22 cellular contexts compared by ENCODE assay signal in genomic region chr17:76197911-76198310, GRCh38. TPM values are rescaled to one million over a fixed set of nuclear protein-coding genes. Genes with fewer than 3 reads are reported as not detected.
DNase-seq lines count a peak whose midpoint lies in the region; ATAC-seq and TF ChIP-seq lines count a peak whose summit lies in the region.
"Had no signal": no experiment of that assay in that cellular context is flagged by ENCODE, and none has a peak within 500 bp of the region (broad histone marks: within the 10 kb centered on the region; RNA-seq: fewer than 3 reads in every experiment).

No MANE protein-coding gene starts in this region.

- peak overlapping the region in 1 of 2 donors; percentile 25 for H3K27ac ChIP-seq in right atrium auricular region
- peak overlapping the region in 2 of 12 donors; percentile 15 to 26 for H3K27ac ChIP-seq in heart left ventricle
- no peak overlapping the region for H3K27ac ChIP-seq in PC-3 (ENCODE audit: low read length)
- H3K27ac ChIP-seq: tibial nerve had no signal

- TF ChIP-seq CTCF in right atrium auricular region (IDR thresholded peaks at IDR 0.05) (no peak), heart left ventricle (IDR thresholded peaks at IDR 0.05) (no peak), PC-3 (conservative IDR thresholded peaks at IDR 0.05; ENCODE audit: low read depth, low read length) (no peak)

- ATAC-seq in Right ventricle myocardium inferior (peak; percentile 67), heart left ventricle (peak; percentile 52 to 74 (median 68)), HG03175 (IDR thresholded peaks at IDR 0.05; ENCODE audit: unreplicated experiment) (no peak), PC-3 (no peak)
- ATAC-seq: GM23338, sciatic nerve had no signal

- no TSS peak for BruUV-seq in PC-3 (replicated peaks; lab: Mats Ljungman, UMichigan)

- intact Hi-C loops in Right ventricle myocardium inferior (cut with DNase I): loop anchor here (5.0 kb wide), 1 partner anchor 69 kb away; the partner anchor contains the start of gene UBALD2
- intact Hi-C loops in heart left ventricle (cut with DNase I): loop anchor here in 3 of 10 donors (5.0 kb wide), 2 partner anchors 44 to 69 kb away; partner anchors contain the start of genes RNF157 (in 2 of the 3) and UBALD2 (in 1 of the 3)
- intact Hi-C loops in PC-3 (cut with micrococcal nuclease): no loop called here

- H3K4me1 ChIP-seq in right atrium auricular region: peaks cover 0 to 31% of the 10 kb centered on the region in 2 donors
- H3K4me1 ChIP-seq in heart left ventricle: peaks cover 8 to 35% (median 17%) of the 10 kb centered on the region in 12 donors
- H3K4me1 ChIP-seq in PC-3 (ENCODE audit: insufficient read depth, low read length): no peaks in the 10 kb centered on the region

- no peaks in the 10 kb centered on the region for H4K20me1 ChIP-seq in PC-3 (ENCODE audit: low read length)

- H3K9me2 ChIP-seq in PC-3 (replicated peaks; ENCODE audit: low read length): no peaks in the 10 kb centered on the region

- no peak overlapping the region for H3K4me2 ChIP-seq in PC-3 (ENCODE audit: low read length)
- H3K4me2 ChIP-seq: GM23338 had no signal

- H3K27me3 ChIP-seq in right atrium auricular region (no peaks in the 10 kb centered on the region), heart left ventricle (no peaks in the 10 kb centered on the region), PC-3 (ENCODE audit: low read length) (no peaks in the 10 kb centered on the region)
- H3K27me3 ChIP-seq: tibial nerve had no signal

- H3K4me3 ChIP-seq in right atrium auricular region: no peak overlapping the region
- no peak overlapping the region for H3K4me3 ChIP-seq in heart left ventricle
- no peak overlapping the region for H3K4me3 ChIP-seq in PC-3 (ENCODE audit: low read length)
- H3K4me3 ChIP-seq: GM23338, lung, tibial nerve had no signal

- H3F3A ChIP-seq in PC-3 (ENCODE audit: low read length, unreplicated experiment): no peaks in the 10 kb centered on the region

- DNase-seq in Right ventricle myocardium inferior (ENCODE audit: missing footprints): no peak
- no peak for DNase-seq in right atrium auricular region (ENCODE audit: low spot score)
- peak; percentile 58 for DNase-seq in NCI-H69 (lab: John Stamatoyannopoulos, UW)
- DNase-seq in heart left ventricle: peak; percentile 11 to 84 (median 63)
- DNase-seq in PC-3: no peak
- DNase-seq in NCI-H2107 (lab: John Stamatoyannopoulos, UW): no peak
- DNase-seq: activated effector memory CD4-positive, alpha-beta T cell treated with anti-CD3 and anti-CD28 coated beads, Interleukin-2, amount 50 U/mL, for 16 hours; endodermal cell; glutamatergic neuron; Kasumi-1; NCI-H1048; NCI-H2081; NCI-H524; SHP77; stimulated activated naive CD4-positive, alpha-beta T cell treated with Interleukin-2 at 50 U/mL for 16 hours had no signal

- POLR2A ChIA-PET in PC-3 (lab: Charles Lee; ENCODE audit: unreplicated experiment): interaction anchor here (0.6 kb wide), 1 partner anchor 192 kb away, joined by 9 read pairs; no protein-coding TSS in a partner anchor

- no peak overlapping the region for H2AFZ ChIP-seq in PC-3 (ENCODE audit: low read length)
- H2AFZ ChIP-seq: GM23338 had no signal

- H3K9ac ChIP-seq in PC-3 (ENCODE audit: low read length): no peak overlapping the region

- CTCF ChIA-PET in PC-3 (lab: Charles Lee): no interaction called here

- no peaks in the 10 kb centered on the region for H3K79me2 ChIP-seq in PC-3 (ENCODE audit: low read length)

- H3K36me3 ChIP-seq in right atrium auricular region (no peaks in the 10 kb centered on the region), heart left ventricle (no peaks in the 10 kb centered on the region), PC-3 (ENCODE audit: low read depth, low read length) (no peaks in the 10 kb centered on the region)
- H3K36me3 ChIP-seq: tibial nerve had no signal

- WGBS in heart left ventricle, 4 donors: 30 to 36% (median 33%) methylated on average over 2 of the region's 2 CpGs

- TF ChIP-seq POLR2A in heart left ventricle (IDR thresholded peaks at IDR 0.05): no peak

- H3K9me3 ChIP-seq in right atrium auricular region: no peaks in the 10 kb centered on the region
- H3K9me3 ChIP-seq in heart left ventricle: no peaks in the 10 kb centered on the region
- H3K9me3 ChIP-seq in PC-3 (ENCODE audit: low read length): no peaks in the 10 kb centered on the region
- H3K9me3 ChIP-seq: tibial nerve had no signal

RNA-seq across cellular contexts. Expression of gene RNF157, which starts 42.4 kb away (rescaled TPM):
- total RNA-seq in Right ventricle myocardium inferior: 19.4 TPM
- 10 to 100 TPM in 1 of 2 donors, 1 to 10 TPM in 1; 9.5 to 13.0 TPM for total RNA-seq in right atrium auricular region
- 1 to 10 TPM; 3.9 to 7.4 (median 5.2) TPM for total RNA-seq in heart left ventricle
- polyA plus RNA-seq in heart left ventricle: 1 to 10 TPM; 3.6 to 5.5 TPM
- 7.3 and 7.4 TPM in 2 replicates for total RNA-seq in PC-3 (2014; rRNA removed)

RNA-seq across cellular contexts. Expression of gene FOXJ1, which starts 56.9 kb away (rescaled TPM):
- total RNA-seq in Right ventricle myocardium inferior (not detected), right atrium auricular region (not detected), heart left ventricle (not detected), PC-3 (2014; rRNA removed) (0.26 and 0.69 TPM in 2 replicates)
- polyA plus RNA-seq in heart left ventricle: not detected
- total RNA-seq: HT1080, osteoblast, tibial nerve had no signal

Comparison
In these comparisons a context has a peak if more than half of its experiments do, and no peak if none do; other contexts are left out.
1. DNase-seq: peak in NCI-H69 (single experiment) and heart left ventricle (5 of 5); none in Right ventricle myocardium inferior (single experiment), right atrium auricular region (single experiment), PC-3 (single experiment) and NCI-H2107 (single experiment).
2. ATAC-seq: peak in Right ventricle myocardium inferior (single experiment) and heart left ventricle (4 of 4); none in HG03175 (single experiment) and PC-3 (single experiment).